Comparison of ENCODE assay signal across 2 cellular contexts in genomic region chr9:14270358-14271077, GRCh38.
TF ChIP-seq lines count a peak whose summit lies in the region.

No MANE protein-coding gene starts in this region.

TF ChIP-seq in A549, 52 proteins besides CTCF, POLR2A, EP300 and RAD21 (continued from another document):
- no peak for TF ChIP-seq HES2 (IDR thresholded peaks at IDR 0.05)
- no peak for TF ChIP-seq MAX (IDR thresholded peaks at IDR 0.05)
- no peak for TF ChIP-seq ZSCAN20 (CRISPR knock-in tag; IDR thresholded peaks at IDR 0.05)
- no peak for TF ChIP-seq MYC (IDR thresholded peaks at IDR 0.05; ENCODE audit: borderline replicate concordance, low read length)
- no peak for TF ChIP-seq FOXS1 (CRISPR knock-in tag; IDR thresholded peaks at IDR 0.05)
- TF ChIP-seq CBX2 (IDR thresholded peaks at IDR 0.05; ENCODE audit: borderline replicate concordance, low read depth), result no peak
- TF ChIP-seq EHMT2 (IDR thresholded peaks at IDR 0.05; ENCODE audit: low read depth), result no peak
- TF ChIP-seq CEBPB (IDR thresholded peaks at IDR 0.05), result no peak
- TF ChIP-seq NR3C1 (IDR thresholded peaks at IDR 0.05), result no peak
- TF ChIP-seq NPAS2 (CRISPR knock-in tag; IDR thresholded peaks at IDR 0.05; ENCODE audit: borderline replicate concordance), result no peak

TF ChIP-seq in endothelial cell of umbilical vein, 7 proteins besides CTCF, POLR2A, EP300 and RAD21 (continued from another document):
- TF ChIP-seq MAX (IDR thresholded peaks at IDR 0.05; ENCODE audit: insufficient read depth, insufficient read length) (no peak), MYC (IDR thresholded peaks at IDR 0.05; ENCODE audit: low read depth, low read length) (no peak), JUN (IDR thresholded peaks at IDR 0.05; ENCODE audit: borderline replicate concordance, insufficient read depth, insufficient read length, low read depth) (no peak), POLR2AphosphoS5 (IDR thresholded peaks at IDR 0.05; ENCODE audit: insufficient read depth, low read depth, low read length) (no peak), GATA2 (IDR thresholded peaks at IDR 0.05; ENCODE audit: insufficient read depth, insufficient read length, low read depth, low read length) (no peak), FOS (IDR thresholded peaks at IDR 0.05; ENCODE audit: borderline replicate concordance, insufficient read depth, low read length) (no peak)
